Comparison of ENCODE assay signal across 15 cellular contexts in genomic region chr12:89278862-89279261, GRCh38.
A peak's percentile ranks its signal among the peaks of the same experiment; 100 is the strongest.
DNase-seq lines count a peak whose midpoint lies in the region; TF ChIP-seq lines count a peak whose summit lies in the region.
"Had no signal": no experiment of that assay in that cellular context is flagged by ENCODE, and none has a peak within 500 bp of the region (broad histone marks: within the 10 kb centered on the region; RNA-seq: fewer than 3 reads in every experiment).

No MANE protein-coding gene starts in this region.

- TF ChIP-seq RAD21 in neural cell (conservative IDR thresholded peaks at IDR 0.05), result no peak

- H3K4me2 ChIP-seq in neural cell (ENCODE audit: low read length), result no peak overlapping the region

- no peaks in the 10 kb centered on the region for H3K36me3 ChIP-seq in neural cell (ENCODE audit: insufficient read depth, low read length)

- H4K20me1 ChIP-seq in neural cell (ENCODE audit: insufficient read depth), result no peaks in the 10 kb centered on the region

- no peak overlapping the region for H3K27ac ChIP-seq in neural cell (ENCODE audit: low read length)

- H3F3A ChIP-seq in neural cell (ENCODE audit: insufficient read depth, low read length, poor library complexity, severe bottlenecking), result no peaks in the 10 kb centered on the region

- H3K9me2 ChIP-seq in neural cell (ENCODE audit: insufficient read depth, low read length), result no peaks in the 10 kb centered on the region

- no peak overlapping the region for H2AFZ ChIP-seq in neural cell (ENCODE audit: low read depth, low read length)

- H3K79me2 ChIP-seq in neural cell (replicated peaks; ENCODE audit: insufficient read depth, low read length), result no peaks in the 10 kb centered on the region

- H3K27me3 ChIP-seq in neural cell (ENCODE audit: insufficient read depth, low read depth, low read length), result no peaks in the 10 kb centered on the region

- H3K4me3 ChIP-seq in neural cell (ENCODE audit: low read length), result no peak overlapping the region

- no peak for TF ChIP-seq CTCF in neural cell (IDR thresholded peaks at IDR 0.05; ENCODE audit: poor library complexity, severe bottlenecking)

- DNase-seq in NCI-H1436 (lab: John Stamatoyannopoulos, UW) (peak; percentile 29), NCI-H1436 treated with DMSO at 0.1 percent for 48 hours (lab: John Stamatoyannopoulos, UW) (no peak), NCI-H146 treated with DMSO at 0.1 percent for 48 hours (lab: John Stamatoyannopoulos, UW; ENCODE audit: unreplicated experiment) (peak; percentile 51), dermis microvascular lymphatic vessel endothelial cell (ENCODE audit: low read depth in 2 of 2) (peak; percentile 49 to 75), iPS-NIHi11 (ENCODE audit: low spot score) (no peak), cerebellar cortex (ENCODE audit: low spot score) (no peak)
- no peak for DNase-seq in stimulated activated CD4-positive, alpha-beta T cell treated with anti-CD3 and anti-CD28 coated beads, Interleukin-2, amount 100 ng/mL, for 48 hours
- DNase-seq: 8988T, C1 segment of cervical spinal cord, NCI-H1694 treated with DMSO at 0.1 percent for 48 hours, NCI-H2171, NCI-H446 treated with DMSO at 0.1 percent for 48 hours, NCI-H748 treated with DMSO at 0.1 percent for 48 hours had no signal

- H3K9ac ChIP-seq in neural cell (ENCODE audit: low read length), result no peak overlapping the region

- H3K9me3 ChIP-seq in neural cell (ENCODE audit: low read length), result no peaks in the 10 kb centered on the region
- H3K9me3 ChIP-seq: Caco-2 had no signal

- TF ChIP-seq EP300 in neural cell (conservative IDR thresholded peaks at IDR 0.05; ENCODE audit: poor library complexity, severe bottlenecking), result peak; percentile 36

TF ChIP-seq in neural cell, 6 proteins besides CTCF, POLR2A, EP300 and RAD21:
- TF ChIP-seq MXI1 (conservative IDR thresholded peaks at IDR 0.05; ENCODE audit: poor library complexity, severe bottlenecking) (no peak), EZH2 (IDR thresholded peaks at IDR 0.05; ENCODE audit: borderline replicate concordance, insufficient read depth, low read length, poor library complexity, severe bottlenecking) (no peak), SMC3 (conservative IDR thresholded peaks at IDR 0.05; ENCODE audit: poor library complexity) (no peak), POLR2AphosphoS5 (IDR thresholded peaks at IDR 0.05) (peak; percentile 36), TAF1 (IDR thresholded peaks at IDR 0.05; ENCODE audit: low read depth) (no peak)
- TF ChIP-seq, protein P1, sequence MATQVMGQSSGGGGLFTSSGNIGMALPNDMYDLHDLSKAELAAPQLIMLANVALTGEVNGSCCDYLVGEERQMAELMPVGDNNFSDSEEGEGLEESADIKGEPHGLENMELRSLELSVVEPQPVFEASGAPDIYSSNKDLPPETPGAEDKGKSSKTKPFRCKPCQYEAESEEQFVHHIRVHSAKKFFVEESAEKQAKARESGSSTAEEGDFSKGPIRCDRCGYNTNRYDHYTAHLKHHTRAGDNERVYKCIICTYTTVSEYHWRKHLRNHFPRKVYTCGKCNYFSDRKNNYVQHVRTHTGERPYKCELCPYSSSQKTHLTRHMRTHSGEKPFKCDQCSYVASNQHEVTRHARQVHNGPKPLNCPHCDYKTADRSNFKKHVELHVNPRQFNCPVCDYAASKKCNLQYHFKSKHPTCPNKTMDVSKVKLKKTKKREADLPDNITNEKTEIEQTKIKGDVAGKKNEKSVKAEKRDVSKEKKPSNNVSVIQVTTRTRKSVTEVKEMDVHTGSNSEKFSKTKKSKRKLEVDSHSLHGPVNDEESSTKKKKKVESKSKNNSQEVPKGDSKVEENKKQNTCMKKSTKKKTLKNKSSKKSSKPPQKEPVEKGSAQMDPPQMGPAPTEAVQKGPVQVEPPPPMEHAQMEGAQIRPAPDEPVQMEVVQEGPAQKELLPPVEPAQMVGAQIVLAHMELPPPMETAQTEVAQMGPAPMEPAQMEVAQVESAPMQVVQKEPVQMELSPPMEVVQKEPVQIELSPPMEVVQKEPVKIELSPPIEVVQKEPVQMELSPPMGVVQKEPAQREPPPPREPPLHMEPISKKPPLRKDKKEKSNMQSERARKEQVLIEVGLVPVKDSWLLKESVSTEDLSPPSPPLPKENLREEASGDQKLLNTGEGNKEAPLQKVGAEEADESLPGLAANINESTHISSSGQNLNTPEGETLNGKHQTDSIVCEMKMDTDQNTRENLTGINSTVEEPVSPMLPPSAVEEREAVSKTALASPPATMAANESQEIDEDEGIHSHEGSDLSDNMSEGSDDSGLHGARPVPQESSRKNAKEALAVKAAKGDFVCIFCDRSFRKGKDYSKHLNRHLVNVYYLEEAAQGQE (IDR thresholded peaks at IDR 0.05; ENCODE audit: borderline replicate concordance), result no peak

Comparison
In these comparisons a context has a peak if more than half of its experiments do, and no peak if none do; other contexts are left out.
1. DNase-seq: peak in NCI-H1436 (single experiment), NCI-H146 treated with DMSO at 0.1 percent for 48 hours (single experiment) and dermis microvascular lymphatic vessel endothelial cell (2 of 2); none in NCI-H1436 treated with DMSO at 0.1 percent for 48 hours (single experiment), iPS-NIHi11 (single experiment), stimulated activated CD4-positive, alpha-beta T cell treated with anti-CD3 and anti-CD28 coated beads, Interleukin-2, amount 100 ng/mL, for 48 hours (0 of 2) and cerebellar cortex (single experiment).